ENCODE assay signal across 8 cellular contexts in genomic region chr2:172102159-172102857, GRCh38. TPM values are rescaled to one million over a fixed set of nuclear protein-coding genes. Genes with fewer than 3 reads are reported as not detected.
DNase-seq lines count a peak whose midpoint lies in the region; ATAC-seq and TF ChIP-seq lines count a peak whose summit lies in the region.

No MANE protein-coding gene starts in this region.

- peak overlapping the region; percentile 52 for H3K4me3 ChIP-seq in HUES64 (ENCODE audit: low read length)
- peak overlapping the region; percentile 75 for H3K4me3 ChIP-seq in endodermal cell (ENCODE audit: low read length)

- under 1% methylated on average over 59 of the region's 59 CpGs for WGBS in HUES64
- 0 to 1% methylated on average over 9 to 59 of the region's 59 CpGs for WGBS in endodermal cell (ENCODE audit: insufficient coverage in 1 of 2, insufficient read length in 1 of 2), 2 experiments

- H3K9ac ChIP-seq in HUES64 (ENCODE audit: low read depth, low read length) (no peak overlapping the region), endodermal cell (ENCODE audit: extremely low read depth, low read length, poor library complexity, severe bottlenecking) (no peak overlapping the region)

- H3K9me3 ChIP-seq in HUES64 (ENCODE audit: insufficient read depth, low read depth, low read length) (no peaks in the 10 kb centered on the region), endodermal cell (ENCODE audit: control insufficient read depth, low read length) (no peaks in the 10 kb centered on the region)

- H3K27ac Mint-ChIP-seq in endodermal cell (no peak overlapping the region), naive B cell (peak overlapping the region in 4 of 6 donors; percentile 73 to 96 (median 84))

- peaks cover 38% of the 10 kb centered on the region for H3K4me1 ChIP-seq in HUES64 (ENCODE audit: insufficient read depth, low read length)
- H3K4me1 ChIP-seq in endodermal cell (ENCODE audit: control insufficient read depth, insufficient read depth, low read length): peaks cover 5% of the 10 kb centered on the region

- H3K4me1 Mint-ChIP-seq in endodermal cell: peaks cover 26% of the 10 kb centered on the region
- peaks cover 34 to 48% (median 47%) of the 10 kb centered on the region in 3 donors for H3K4me1 Mint-ChIP-seq in naive B cell

- ATAC-seq in GM21528 (IDR thresholded peaks at IDR 0.05; ENCODE audit: low FRiP score, unreplicated experiment): peak; percentile 28
- peak; percentile 28 to 37 for ATAC-seq in naive B cell (ENCODE audit: low read depth in 2 of 2)

- DNase-seq in NCI-H2196 treated with DMSO at 0.1 percent for 48 hours (lab: John Stamatoyannopoulos, UW; ENCODE audit: unreplicated experiment) (peak; percentile 91), NCI-H2196 (lab: John Stamatoyannopoulos, UW; ENCODE audit: unreplicated experiment) (no peak), SW 1271 (lab: John Stamatoyannopoulos, UW) (peak; percentile 94 to 97), endodermal cell (peak; percentile 86), naive B cell (no peak), HuH-7.5 (ENCODE audit: low spot score) (no peak)

- TF ChIP-seq CTCF in endodermal cell (conservative IDR thresholded peaks at IDR 0.05): no peak

- H3K36me3 Mint-ChIP-seq in endodermal cell (ENCODE audit: low read depth) (no peaks in the 10 kb centered on the region), naive B cell (peaks cover 6 to 9% of the 10 kb centered on the region in 2 donors)

- H3K9me3 Mint-ChIP-seq in endodermal cell (no peaks in the 10 kb centered on the region), naive B cell (peaks cover 4 to 30% (median 12%) of the 10 kb centered on the region in 7 donors)

- H3K36me3 ChIP-seq in HUES64 (ENCODE audit: insufficient read depth, low read length): no peaks in the 10 kb centered on the region
- no peaks in the 10 kb centered on the region for H3K36me3 ChIP-seq in endodermal cell (ENCODE audit: control insufficient read depth, insufficient read depth, low read length)

- H3K27me3 ChIP-seq in HUES64 (ENCODE audit: insufficient read depth, low read length) (peaks cover 98% of the 10 kb centered on the region), endodermal cell (ENCODE audit: control insufficient read depth, insufficient read depth, low read length, poor library complexity, severe bottlenecking) (peaks cover 99% of the 10 kb centered on the region)

- no peak overlapping the region for H3K27ac ChIP-seq in HUES64 (ENCODE audit: low read depth, low read length)
- H3K27ac ChIP-seq in endodermal cell (ENCODE audit: low read depth, low read length): no peak overlapping the region

- H3K4me3 Mint-ChIP-seq in endodermal cell: peak overlapping the region; percentile 53
- peak overlapping the region; percentile 80 to 91 (median 82) for H3K4me3 Mint-ChIP-seq in naive B cell

- H3K27me3 Mint-ChIP-seq in endodermal cell (ENCODE audit: insufficient read depth): peaks cover 97% of the 10 kb centered on the region
- H3K27me3 Mint-ChIP-seq in naive B cell: peaks cover 55 to 84% (median 58%) of the 10 kb centered on the region in 3 donors

RNA-seq across cellular contexts. Expression of gene DLX2, which starts 0.4 kb away (rescaled TPM):
- 0.95 TPM for polyA plus RNA-seq in HUES64 (2013, experiment 1 of 2)
- polyA plus RNA-seq in HUES64 (2013, experiment 2 of 2): 1.8 TPM
- total RNA-seq in endodermal cell: under 1 TPM in 1 of 2 donors, not detected in 1; 0.13 TPM
- 8.9 TPM for polyA plus RNA-seq in endodermal cell (2013, experiment 1 of 2)
- polyA plus RNA-seq in endodermal cell (2013, experiment 2 of 2): 11.6 TPM
- polyA plus RNA-seq in naive B cell (ENCODE audit: low read depth in 6 of 6): not detected

RNA-seq across cellular contexts. Expression of gene DLX1, which starts 17.0 kb away (rescaled TPM):
- 2.3 TPM for polyA plus RNA-seq in HUES64 (2013, experiment 1 of 2)
- polyA plus RNA-seq in HUES64 (2013, experiment 2 of 2): 1.6 TPM
- not detected for total RNA-seq in endodermal cell
- 10.5 TPM for polyA plus RNA-seq in endodermal cell (2013, experiment 1 of 2)
- 14.9 TPM for polyA plus RNA-seq in endodermal cell (2013, experiment 2 of 2)
- not detected for polyA plus RNA-seq in naive B cell (ENCODE audit: low read depth in 6 of 6)

Comparison
In these comparisons a context has a peak if more than half of its experiments do, and no peak if none do; other contexts are left out.
1. DNase-seq: peak in NCI-H2196 treated with DMSO at 0.1 percent for 48 hours (single experiment), SW 1271 (2 of 2) and endodermal cell (single experiment); none in NCI-H2196 (single experiment), naive B cell (single experiment) and HuH-7.5 (single experiment).